20 cellular contexts compared by ENCODE assay signal in the genomic region with DNA sequence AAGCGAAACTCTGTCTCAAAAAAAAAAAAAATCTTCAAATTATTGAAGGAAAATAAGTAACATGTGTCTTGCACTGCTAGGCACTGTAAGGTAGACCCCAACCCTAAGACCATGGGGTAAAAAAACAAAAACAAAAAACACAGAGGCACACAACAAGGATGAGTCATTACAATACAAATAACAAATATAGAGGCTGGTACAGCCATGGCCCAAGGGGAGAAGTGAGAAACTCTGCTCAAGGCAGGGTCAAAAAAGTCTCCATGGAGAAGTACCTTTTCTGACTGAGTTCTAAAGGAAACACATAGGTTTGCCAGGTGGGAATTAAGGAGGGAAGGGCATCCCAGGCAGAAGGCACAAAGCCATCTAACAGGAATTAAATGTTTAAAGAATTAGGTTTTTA. TPM values are rescaled to one million over a fixed set of nuclear protein-coding genes. Genes with fewer than 3 reads are reported as not detected.
DNase-seq lines count a peak whose midpoint lies in the region; ATAC-seq and TF ChIP-seq lines count a peak whose summit lies in the region.
"Had no signal": no experiment of that assay in that cellular context is flagged by ENCODE, and none has a peak within 500 bp of the region (broad histone marks: within the 10 kb centered on the region; RNA-seq: fewer than 3 reads in every experiment).

No MANE protein-coding gene starts in this region.

- peaks cover 27% of the 10 kb centered on the region for H3K36me3 ChIP-seq in CD8-positive, alpha-beta memory T cell (ENCODE audit: insufficient read depth, low read length)
- H3K36me3 ChIP-seq in mesenchymal stem cell (ENCODE audit: control insufficient read depth in 1 of 2, insufficient read depth in 2 of 2, low read depth in 1 of 2, low read length in 2 of 2) (peaks cover 7 to 97% of the 10 kb centered on the region in 2 experiments), heart left ventricle (peaks cover 0 to 100% (median 99%) of the 10 kb centered on the region in 9 donors)

- WGBS in mesenchymal stem cell: no CpG with 5 or more reads among the region's 1 CpG
- WGBS in heart left ventricle, 4 donors: 96 to 97% (median 96%) methylated on average over 1 of the region's 1 CpG

- H2AK5ac ChIP-seq in mesenchymal stem cell (ENCODE audit: low read length, severe bottlenecking): no peak overlapping the region

- no peaks in the 10 kb centered on the region for H3K4me1 ChIP-seq in CD8-positive, alpha-beta memory T cell (ENCODE audit: insufficient read depth, low read length)
- no peaks in the 10 kb centered on the region for H3K4me1 ChIP-seq in mesenchymal stem cell (ENCODE audit: control insufficient read depth, insufficient read depth, low read depth, low read length)
- H3K4me1 ChIP-seq in heart left ventricle: peaks cover 0 to 2% (median 0%) of the 10 kb centered on the region in 12 donors

- POLR2A ChIA-PET in CD8-positive, alpha-beta memory T cell (lab: Charles Lee): no interaction called here
- POLR2A ChIA-PET in WTC11 (lab: Charles Lee): no interaction called here

- no peaks in the 10 kb centered on the region for H3K27me3 Mint-ChIP-seq in activated CD4-positive, alpha-beta T cell treated with anti-CD3 and anti-CD28 coated beads, Interleukin-2, amount 10 ng/mL, durations not matched to agents 24 days and 14 days
- H3K27me3 Mint-ChIP-seq in CD8-positive, alpha-beta memory T cell: no peaks in the 10 kb centered on the region
- H3K27me3 Mint-ChIP-seq in WTC11 (ENCODE audit: low read depth): no peaks in the 10 kb centered on the region
- H3K27me3 Mint-ChIP-seq: stimulated activated memory B cell treated with anti-CD40 and anti-IgM and Interleukin-4, amounts not matched to agents 10 μg/mL and 1 μg/mL and 100 μg/mL, for 72 hours had no signal

- TF ChIP-seq CTCF in WTC11 (IDR thresholded peaks at IDR 0.05) (no peak), heart left ventricle (IDR thresholded peaks at IDR 0.05) (no peak)

- H3K4me2 ChIP-seq in mesenchymal stem cell (ENCODE audit: low read length, poor library complexity, severe bottlenecking): no peak overlapping the region

- no peaks in the 10 kb centered on the region for H3K27me3 ChIP-seq in CD8-positive, alpha-beta memory T cell (ENCODE audit: insufficient read depth, low read length, poor library complexity, severe bottlenecking)
- H3K27me3 ChIP-seq in mesenchymal stem cell (ENCODE audit: control insufficient read depth in 1 of 2, insufficient read depth in 1 of 2, low read length in 2 of 2): no peaks in the 10 kb centered on the region
- H3K27me3 ChIP-seq in heart left ventricle: no peaks in the 10 kb centered on the region

- no peak overlapping the region for H4K91ac ChIP-seq in mesenchymal stem cell (ENCODE audit: low read length)

- no peak overlapping the region for H2BK15ac ChIP-seq in mesenchymal stem cell (ENCODE audit: low read depth, poor library complexity, severe bottlenecking)

- no peak overlapping the region for H2BK12ac ChIP-seq in mesenchymal stem cell (ENCODE audit: low read length in 2 of 2)

- CTCF ChIA-PET in CD8-positive, alpha-beta memory T cell (lab: Charles Lee): no interaction called here
- CTCF ChIA-PET in WTC11 (lab: Charles Lee): no interaction called here

- intact Hi-C loops in activated CD4-positive, alpha-beta T cell treated with anti-CD3 and anti-CD28 coated beads, Interleukin-2, amount 10 ng/mL, durations not matched to agents 24 days and 14 days (cut with micrococcal nuclease): no loop called here
- intact Hi-C loops in heart left ventricle (cut with DNase I): no loop called here

- H3K79me1 ChIP-seq in mesenchymal stem cell (replicated peaks; ENCODE audit: low read length, poor library complexity, severe bottlenecking): peaks cover 5% of the 10 kb centered on the region

- H3K4ac ChIP-seq in mesenchymal stem cell (ENCODE audit: low read depth in 1 of 2, low read length in 2 of 2): no peak overlapping the region

- no peak overlapping the region for H4K8ac ChIP-seq in mesenchymal stem cell (ENCODE audit: low read length)

- peak overlapping the region; percentile 59 for H3K27ac Mint-ChIP-seq in activated CD4-positive, alpha-beta T cell treated with anti-CD3 and anti-CD28 coated beads, Interleukin-2, amount 10 ng/mL, durations not matched to agents 24 days and 14 days
- H3K27ac Mint-ChIP-seq in CD8-positive, alpha-beta memory T cell: peak overlapping the region; percentile 25 to 85 (median 54)
- H3K27ac Mint-ChIP-seq in WTC11: peak overlapping the region; percentile 53; the same call in 1 of the 2 replicates
- H3K27ac Mint-ChIP-seq: stimulated activated memory B cell treated with anti-CD40 and anti-IgM and Interleukin-4, amounts not matched to agents 10 μg/mL and 1 μg/mL and 100 μg/mL, for 72 hours had no signal

- H3K36me3 Mint-ChIP-seq in activated CD4-positive, alpha-beta T cell treated with anti-CD3 and anti-CD28 coated beads, Interleukin-2, amount 10 ng/mL, durations not matched to agents 24 days and 14 days (ENCODE audit: low read depth): peaks cover 58% of the 10 kb centered on the region
- peaks cover 0 to 77% (median 22%) of the 10 kb centered on the region in 3 donors for H3K36me3 Mint-ChIP-seq in CD8-positive, alpha-beta memory T cell
- H3K36me3 Mint-ChIP-seq in WTC11: peaks cover 68% of the 10 kb centered on the region

- H3K9ac ChIP-seq in mesenchymal stem cell (ENCODE audit: low read length): no peak overlapping the region

- DNase-seq in activated CD4-positive, alpha-beta T cell treated with anti-CD3 and anti-CD28 coated beads, Interleukin-2, amount 10 ng/mL, durations not matched to agents 24 days and 14 days: no peak
- DNase-seq in activated CD4-positive, alpha-beta T cell treated with anti-CD3 and anti-CD28 coated beads, Interleukin-2, amount 50 U/mL, for 1 hour: no peak
- no peak for DNase-seq in CD8-positive, alpha-beta memory T cell
- no peak for DNase-seq in WTC11 (ENCODE audit: low spot score)
- no peak for DNase-seq in mesenchymal stem cell
- DNase-seq in NCI-H1092 (lab: John Stamatoyannopoulos, UW): no peak
- DNase-seq in heart left ventricle: no peak
- no peak for DNase-seq in GOT3 (lab: John Stamatoyannopoulos, UW)
- DNase-seq: DMS53; foreskin fibroblast; Karpas-422; NCI-H1105; NCI-H526; nucleus accumbens; stimulated activated CD4-positive, alpha-beta T cell treated with anti-CD3 and anti-CD28 coated beads, Interleukin-15, amount 100 ng/mL, for 24 hours; SW 1271; trophoblast cell had no signal

- no peak overlapping the region for H3K23ac ChIP-seq in mesenchymal stem cell (ENCODE audit: low read length in 2 of 2)

- ATAC-seq in WTC11: no peak
- no peak for ATAC-seq in heart left ventricle
- ATAC-seq: stimulated activated memory B cell treated with anti-CD40 and anti-IgM and Interleukin-4, amounts not matched to agents 10 μg/mL and 1 μg/mL and 100 μg/mL, for 72 hours had no signal

- H3K4me3 ChIP-seq in CD8-positive, alpha-beta memory T cell (ENCODE audit: low read length): no peak overlapping the region
- H3K4me3 ChIP-seq in mesenchymal stem cell (ENCODE audit: insufficient read depth in 1 of 2, low read depth in 1 of 2, low read length in 2 of 2) (no peak overlapping the region), heart left ventricle (no peak overlapping the region)

- H2BK5ac ChIP-seq in mesenchymal stem cell (ENCODE audit: low read depth, low read length, poor library complexity, severe bottlenecking): peak overlapping the region; percentile 82

- H2BK120ac ChIP-seq in mesenchymal stem cell (ENCODE audit: low read depth, low read length): no peak overlapping the region

- TF ChIP-seq POLR2A in heart left ventricle (IDR thresholded peaks at IDR 0.05): no peak

- H2AFZ ChIP-seq in mesenchymal stem cell (ENCODE audit: low read depth, low read length): no peak overlapping the region

- H3K14ac ChIP-seq in mesenchymal stem cell (ENCODE audit: low read length in 2 of 2): no peak overlapping the region

- no peak overlapping the region for H3K4me3 Mint-ChIP-seq in activated CD4-positive, alpha-beta T cell treated with anti-CD3 and anti-CD28 coated beads, Interleukin-2, amount 10 ng/mL, durations not matched to agents 24 days and 14 days
- H3K4me3 Mint-ChIP-seq in CD8-positive, alpha-beta memory T cell: no peak overlapping the region
- no peak overlapping the region for H3K4me3 Mint-ChIP-seq in WTC11
- H3K4me3 Mint-ChIP-seq: stimulated activated memory B cell treated with anti-CD40 and anti-IgM and Interleukin-4, amounts not matched to agents 10 μg/mL and 1 μg/mL and 100 μg/mL, for 72 hours had no signal

- peaks cover 7% of the 10 kb centered on the region for H3K4me1 Mint-ChIP-seq in activated CD4-positive, alpha-beta T cell treated with anti-CD3 and anti-CD28 coated beads, Interleukin-2, amount 10 ng/mL, durations not matched to agents 24 days and 14 days
- peaks cover 8 to 16% (median 9%) of the 10 kb centered on the region in 3 donors for H3K4me1 Mint-ChIP-seq in CD8-positive, alpha-beta memory T cell
- H3K4me1 Mint-ChIP-seq in WTC11: no peaks in the 10 kb centered on the region
- H3K4me1 Mint-ChIP-seq: stimulated activated memory B cell treated with anti-CD40 and anti-IgM and Interleukin-4, amounts not matched to agents 10 μg/mL and 1 μg/mL and 100 μg/mL, for 72 hours had no signal

- H3K27ac ChIP-seq in CD8-positive, alpha-beta memory T cell (ENCODE audit: low read depth, low read length): no peak overlapping the region
- H3K27ac ChIP-seq in mesenchymal stem cell (ENCODE audit: low read length, poor library complexity, severe bottlenecking) (no peak overlapping the region), heart left ventricle (no peak overlapping the region)
- H3K27ac ChIP-seq: C4-2B, VCaP had no signal

- no peaks in the 10 kb centered on the region for H3K9me3 ChIP-seq in CD8-positive, alpha-beta memory T cell (ENCODE audit: low read length)
- no peaks in the 10 kb centered on the region for H3K9me3 ChIP-seq in mesenchymal stem cell (ENCODE audit: control insufficient read depth, low read length)
- no peaks in the 10 kb centered on the region for H3K9me3 ChIP-seq in heart left ventricle

- no peaks in the 10 kb centered on the region for H3K9me3 Mint-ChIP-seq in activated CD4-positive, alpha-beta T cell treated with anti-CD3 and anti-CD28 coated beads, Interleukin-2, amount 10 ng/mL, durations not matched to agents 24 days and 14 days
- no peaks in the 10 kb centered on the region for H3K9me3 Mint-ChIP-seq in CD8-positive, alpha-beta memory T cell
- H3K9me3 Mint-ChIP-seq in WTC11: no peaks in the 10 kb centered on the region
- H3K9me3 Mint-ChIP-seq: stimulated activated memory B cell treated with anti-CD40 and anti-IgM and Interleukin-4, amounts not matched to agents 10 μg/mL and 1 μg/mL and 100 μg/mL, for 72 hours had no signal

- H3K18ac ChIP-seq in mesenchymal stem cell (ENCODE audit: low read depth in 1 of 2, low read length in 2 of 2): no peak overlapping the region

RNA-seq across cellular contexts. Expression of a gene that starts 54.5 kb away (rescaled TPM):
- 137 and 147 TPM in 2 replicates for total RNA-seq in activated CD4-positive, alpha-beta T cell treated with anti-CD3 and anti-CD28 coated beads, Interleukin-2, amount 10 ng/mL, durations not matched to agents 24 days and 14 days
- total RNA-seq in CD8-positive, alpha-beta memory T cell: 10 to 100 TPM; 96.5 to 98.6 TPM
- 99.6 TPM for polyA plus RNA-seq in CD8-positive, alpha-beta memory T cell
- 151 to 167 TPM (median 160 TPM) in 3 replicates for total RNA-seq in WTC11 (2021)
- polyA plus RNA-seq in mesenchymal stem cell (2013, experiment 1 of 2): 58.8 TPM
- polyA plus RNA-seq in mesenchymal stem cell (2013, experiment 2 of 2): 60.0 TPM
- 100 to 1,000 TPM in 3 of 9 donors, 10 to 100 TPM in 6; 65.1 to 124 (median 98.4) TPM for total RNA-seq in heart left ventricle
- polyA plus RNA-seq in heart left ventricle: 10 to 100 TPM; 33.1 to 63.2 TPM
